ENCODE assay signal across 10 cellular contexts in the genomic region with DNA sequence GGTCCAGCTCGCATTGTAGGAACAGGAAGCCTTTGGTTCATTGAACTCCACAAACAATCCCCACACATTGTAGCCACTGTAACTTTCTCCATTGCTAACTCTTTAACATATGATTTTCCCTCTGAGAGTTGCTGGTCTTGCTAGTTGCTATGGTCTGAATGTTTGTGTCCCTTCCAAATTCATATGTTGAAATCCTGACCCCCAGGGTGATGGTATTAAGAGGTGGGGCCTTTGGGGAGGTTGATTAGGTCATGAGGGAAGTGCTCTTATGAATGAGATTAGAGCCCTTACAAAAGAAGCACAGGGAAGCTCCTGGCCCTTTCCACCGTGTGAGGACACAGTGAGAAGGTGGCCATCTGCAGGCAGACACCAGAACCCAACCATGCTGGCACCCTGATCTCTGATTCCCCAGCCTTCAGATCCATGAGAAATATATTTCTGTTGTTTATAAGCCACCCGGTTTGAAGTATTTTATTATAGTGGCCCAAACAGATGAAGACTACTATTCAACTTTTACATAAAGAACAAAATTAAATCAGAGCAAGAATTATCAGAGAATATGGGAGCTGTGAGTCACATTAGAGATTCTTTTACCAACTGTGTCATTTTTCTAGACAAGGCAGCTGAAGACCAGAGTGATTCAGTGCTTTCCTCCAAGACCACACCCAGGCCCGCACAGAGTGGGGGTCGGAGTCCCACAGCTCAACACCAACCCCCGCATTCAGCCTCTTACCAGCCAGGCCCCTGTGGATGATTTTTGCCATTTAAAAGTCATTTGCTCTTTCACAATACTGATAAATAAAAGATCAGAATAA.
DNase-seq lines count a peak whose midpoint lies in the region; ATAC-seq, FAIRE-seq and TF ChIP-seq lines count a peak whose summit lies in the region.
"Had no signal": no experiment of that assay in that cellular context is flagged by ENCODE, and none has a peak within 500 bp of the region (broad histone marks: within the 10 kb centered on the region; RNA-seq: fewer than 3 reads in every experiment).

No MANE protein-coding gene starts in this region.

- no peak overlapping the region for H3K9ac ChIP-seq in keratinocyte (ENCODE audit: control insufficient read depth, extremely low read depth, insufficient read depth, low read length)

- no peaks in the 10 kb centered on the region for H4K20me1 ChIP-seq in keratinocyte (ENCODE audit: control insufficient read depth, extremely low read depth, insufficient read depth, low read length)

- dilution Hi-C loops in keratinocyte (cut with MboI; ENCODE audit: extremely low pct_ligation_motif_present, low sequenced_read_pairs): no loop called here

- H3K79me2 ChIP-seq in keratinocyte (ENCODE audit: control insufficient read depth, insufficient read depth, low read length): no peaks in the 10 kb centered on the region

- H3K27me3 ChIP-seq in bronchial epithelial cell (ENCODE audit: control insufficient read depth, insufficient read depth, low read length) (no peaks in the 10 kb centered on the region), keratinocyte (ENCODE audit: control insufficient read depth, extremely low read depth, insufficient read depth, low read length) (no peaks in the 10 kb centered on the region)

- H3K9me3 ChIP-seq in keratinocyte (ENCODE audit: control insufficient read depth, low read depth, low read length): no peaks in the 10 kb centered on the region

- no peaks in the 10 kb centered on the region for H3K4me1 ChIP-seq in keratinocyte (ENCODE audit: control insufficient read depth, extremely low read depth, insufficient read depth, low read length)

- H3K4me2 ChIP-seq in keratinocyte (ENCODE audit: control insufficient read depth, extremely low read depth, insufficient read depth, low read depth, low read length): no peak overlapping the region

- DNase-seq in Right ventricle myocardium inferior (ENCODE audit: missing footprints) (no peak), cardiac septum (ENCODE audit: low spot score) (no peak), bronchial epithelial cell (ENCODE audit: low read depth) (peak; percentile 17), keratinocyte (ENCODE audit: low read depth, low spot score) (no peak), SHP77 treated with DMSO at 0.1 percent for 48 hours (lab: John Stamatoyannopoulos, UW) (no peak)
- DNase-seq in stimulated activated CD4-positive, alpha-beta T cell treated with anti-CD3 and anti-CD28 coated beads, Interleukin-4, amount 100 ng/mL, for 4 hours: no peak
- DNase-seq: NCI-H1417 treated with DMSO at 0.1 percent for 48 hours had no signal

- intact Hi-C loops in Right ventricle myocardium inferior (cut with DNase I) (loop anchor here (1.0 to 5.0 kb wide), 2 partner anchors 143 to 516 kb away; a partner anchor contains a TSS), cardiac septum (cut with DNase I) (loop anchor here (1.0 to 10.0 kb wide), 2 partner anchors 143 to 513 kb away; a partner anchor contains a TSS)

- TF ChIP-seq CTCF in bronchial epithelial cell (IDR thresholded peaks at IDR 0.05; ENCODE audit: insufficient read depth, low read length, severe bottlenecking): peak; percentile 6
- peak in 2 of 3 experiments; percentile 40 to 51 for TF ChIP-seq CTCF in keratinocyte (optimal IDR thresholded peaks at IDR 0.05 in 1 of 3, IDR thresholded peaks at IDR 0.05 in 1 of 3, conservative IDR thresholded peaks at IDR 0.05 in 1 of 3; ENCODE audit: extremely low read depth in 1 of 3, insufficient read depth in 2 of 3, low read length in 3 of 3)

- no peak for FAIRE-seq in bronchial epithelial cell (lab: Jason Lieb, UNC)
- no peak for FAIRE-seq in keratinocyte (lab: Jason Lieb, UNC)

- no peak overlapping the region for H3K27ac ChIP-seq in keratinocyte (ENCODE audit: control insufficient read depth, insufficient read depth, low read length)

- ATAC-seq in Right ventricle myocardium inferior (peak; percentile 92), HG03280 (IDR thresholded peaks at IDR 0.05; ENCODE audit: unreplicated experiment) (no peak), GM21786 (IDR thresholded peaks at IDR 0.05; ENCODE audit: unreplicated experiment) (no peak)
- ATAC-seq: activated T-helper 17 cell treated with anti-CD3 and anti-CD28 coated beads, Interleukin-2, amount 50 U/mL, for 72 hours had no signal

- H3K36me3 ChIP-seq in bronchial epithelial cell (ENCODE audit: control insufficient read depth, insufficient read depth, low read length) (no peaks in the 10 kb centered on the region), keratinocyte (ENCODE audit: control insufficient read depth in 2 of 2, extremely low read depth in 1 of 2, insufficient read depth in 2 of 2, low read length in 2 of 2) (no peaks in the 10 kb centered on the region)

- no peaks in the 10 kb centered on the region for H3K9me1 ChIP-seq in keratinocyte (ENCODE audit: control insufficient read depth, extremely low read depth, insufficient read depth, low read length)

- no peak overlapping the region for H3K4me3 ChIP-seq in bronchial epithelial cell (ENCODE audit: low read depth, low read length)
- H3K4me3 ChIP-seq in keratinocyte (ENCODE audit: control insufficient read depth in 2 of 3, extremely low read depth in 1 of 3, insufficient read depth in 2 of 3, low read depth in 1 of 3, low read length in 3 of 3): no peak overlapping the region

- no peak overlapping the region for H2AFZ ChIP-seq in keratinocyte (ENCODE audit: control insufficient read depth, low read length)
